In genomic region chr19:16134510-16134909, GRCh38 we compare ENCODE assay signal across 22 cellular contexts. TPM values are rescaled to one million over a fixed set of nuclear protein-coding genes. Genes with fewer than 3 reads are reported as not detected.
A peak's percentile ranks its signal among the peaks of the same experiment; 100 is the strongest.
DNase-seq lines count a peak whose midpoint lies in the region; ATAC-seq and TF ChIP-seq lines count a peak whose summit lies in the region.
"Had no signal": no experiment of that assay in that cellular context is flagged by ENCODE, and none has a peak within 500 bp of the region (broad histone marks: within the 10 kb centered on the region; RNA-seq: fewer than 3 reads in every experiment).

No MANE protein-coding gene starts in this region.

- no peak overlapping the region for H2BK20ac ChIP-seq in IMR-90 (ENCODE audit: low read depth, low read length)

- TF ChIP-seq CTCF in IMR-90 (conservative IDR thresholded peaks at IDR 0.05; ENCODE audit: low read depth, low read length) (no peak), mucosa of descending colon (IDR thresholded peaks at IDR 0.05) (no peak)

- H3K23ac ChIP-seq in IMR-90 (ENCODE audit: low read depth, low read length): no peak overlapping the region

- H3K4ac ChIP-seq in IMR-90 (ENCODE audit: low read depth, low read length): no peak overlapping the region

- H2BK5ac ChIP-seq in IMR-90 (ENCODE audit: low read depth, low read length, poor library complexity, severe bottlenecking): no peak overlapping the region

- ATAC-seq in IMR-90 (ENCODE audit: low read depth): no peak
- peak; percentile 23 for ATAC-seq in mucosa of descending colon
- ATAC-seq in HG03469 (IDR thresholded peaks at IDR 0.05; ENCODE audit: unreplicated experiment): no peak

- H3K27ac ChIP-seq in CD8-positive, alpha-beta memory T cell (ENCODE audit: low read depth, low read length): no peak overlapping the region
- H3K27ac ChIP-seq in IMR-90 (ENCODE audit: insufficient read depth, low read length): no peak overlapping the region
- H3K27ac ChIP-seq: esophagus muscularis mucosa, parathyroid adenoma, PC-9 had no signal

- no peak overlapping the region for H2BK15ac ChIP-seq in IMR-90 (ENCODE audit: low read depth, low read length)

- no peaks in the 10 kb centered on the region for H3K27me3 ChIP-seq in CD8-positive, alpha-beta memory T cell (ENCODE audit: insufficient read depth, low read length, poor library complexity, severe bottlenecking)
- H3K27me3 ChIP-seq in IMR-90 (ENCODE audit: control insufficient read depth, insufficient read depth, low read length): no peaks in the 10 kb centered on the region
- H3K27me3 ChIP-seq: esophagus muscularis mucosa had no signal

- POLR2A ChIA-PET in CD8-positive, alpha-beta memory T cell (lab: Charles Lee): interaction anchor here (0.7 kb wide), 1 partner anchor 680 kb away, joined by 4 read pairs; no protein-coding TSS in a partner anchor
- POLR2A ChIA-PET in IMR-90 (lab: Charles Lee; ENCODE audit: unreplicated experiment): no interaction called here

- no peak overlapping the region for H4K91ac ChIP-seq in IMR-90 (ENCODE audit: insufficient read depth, low read depth, low read length)

- peaks cover 5% of the 10 kb centered on the region; the same call in 1 of the 2 replicates for H4K20me1 ChIP-seq in IMR-90 (ENCODE audit: insufficient read depth, low read length)

- H3K27ac Mint-ChIP-seq in CD8-positive, alpha-beta memory T cell: peak overlapping the region in 6 of 8 donors; percentile 34 to 77 (median 62)
- no peak overlapping the region for H3K27ac Mint-ChIP-seq in activated naive CD4-positive, alpha-beta T cell treated with anti-CD3 and anti-CD28 coated beads for 36 hours

- no peak overlapping the region for H4K8ac ChIP-seq in IMR-90 (ENCODE audit: low read depth in 2 of 2, low read length in 2 of 2)

- H3K18ac ChIP-seq in IMR-90 (ENCODE audit: low read depth, low read length): no peak overlapping the region

- TF ChIP-seq POLR2A in GM18951 (IDR thresholded peaks at IDR 0.05; ENCODE audit: extremely low read depth, insufficient read depth, insufficient read length) (peak; percentile 8), IMR-90 (IDR thresholded peaks at IDR 0.05; ENCODE audit: low read depth, low read length) (no peak)

- H2BK120ac ChIP-seq in IMR-90 (ENCODE audit: low read depth, low read length): no peak overlapping the region

- DNase-seq in CD8-positive, alpha-beta memory T cell: no peak
- no peak for DNase-seq in IMR-90
- DNase-seq in mucosa of descending colon: peak in 1 of 3 donors; percentile 54
- no peak for DNase-seq in activated naive CD4-positive, alpha-beta T cell treated with anti-CD3 and anti-CD28 coated beads for 36 hours
- DNase-seq in NCI-H82 (lab: John Stamatoyannopoulos, UW): no peak
- no peak for DNase-seq in cerebellar nuclear complex (lab: John Stamatoyannopoulos, UW)
- DNase-seq: activated gamma-delta T cell; dermis blood vessel endothelial cell; glutamatergic neuron; midbrain; NCI-H146; NCI-H446 treated with DMSO at 0.1 percent for 48 hours; PC-9; stimulated activated naive CD4-positive, alpha-beta T cell treated with Interleukin-2 at 50 U/mL for 16 hours had no signal

- H3K4me3 ChIP-seq in CD8-positive, alpha-beta memory T cell (ENCODE audit: low read length): no peak overlapping the region
- no peak overlapping the region for H3K4me3 ChIP-seq in IMR-90 (ENCODE audit: insufficient read depth, low read depth, low read length)
- no peak overlapping the region for H3K4me3 ChIP-seq in mucosa of descending colon
- H3K4me3 ChIP-seq: esophagus muscularis mucosa, PC-9 had no signal

- in situ Hi-C loops in GM18951 (cut with MboI; ENCODE audit: low sequenced_read_pairs, unreplicated experiment): no loop called here
- in situ Hi-C loops in IMR-90 (cut with MboI; ENCODE audit: low sequenced_read_pairs): no loop called here

- no peaks in the 10 kb centered on the region for H3K9me1 ChIP-seq in IMR-90 (ENCODE audit: insufficient read depth, low read length)

- dilution Hi-C loops in IMR-90 (cut with HindIII; ENCODE audit: low sequenced_read_pairs, unreplicated experiment): no loop called here

- BruUV-seq in IMR-90 (replicated peaks; lab: Mats Ljungman, UMichigan): no TSS peak

- H2AK9ac ChIP-seq in IMR-90 (replicated peaks; ENCODE audit: low read depth, low read length, poor library complexity): peak overlapping the region; percentile 79

- no peaks in the 10 kb centered on the region for H3K9me3 Mint-ChIP-seq in CD8-positive, alpha-beta memory T cell
- peaks cover 3% of the 10 kb centered on the region for H3K9me3 Mint-ChIP-seq in activated naive CD4-positive, alpha-beta T cell treated with anti-CD3 and anti-CD28 coated beads for 36 hours

- no peak overlapping the region for H4K5ac ChIP-seq in IMR-90 (ENCODE audit: low read depth, low read length)

- H3K14ac ChIP-seq in IMR-90 (replicated peaks; ENCODE audit: low read depth, low read length): no peak overlapping the region

- no peak overlapping the region for H3K4me2 ChIP-seq in IMR-90 (ENCODE audit: low read depth, low read length)
- H3K4me2 ChIP-seq: PC-9 had no signal

- H3K36me3 ChIP-seq in CD8-positive, alpha-beta memory T cell (ENCODE audit: insufficient read depth, low read length): peaks cover 27% of the 10 kb centered on the region
- H3K36me3 ChIP-seq in IMR-90 (ENCODE audit: control insufficient read depth, insufficient read depth, low read length) (peaks cover 40% of the 10 kb centered on the region), mucosa of descending colon (ENCODE audit: low read depth) (no peaks in the 10 kb centered on the region)

- no peaks in the 10 kb centered on the region for H3K27me3 Mint-ChIP-seq in CD8-positive, alpha-beta memory T cell
- no peaks in the 10 kb centered on the region for H3K27me3 Mint-ChIP-seq in activated naive CD4-positive, alpha-beta T cell treated with anti-CD3 and anti-CD28 coated beads for 36 hours (ENCODE audit: low read depth)

- H3K56ac ChIP-seq in IMR-90 (ENCODE audit: extremely low read depth, insufficient read depth, low read length): no peak overlapping the region

- whole genome bisulfite sequencing in IMR-90 (ENCODE audit: extremely low coverage in 2 of 2, insufficient read length in 1 of 2), 2 experiments: 82% methylated on average over 6 of the region's 7 CpGs; no CpG with 5 or more reads in 1 of the 2 experiments

- no peak overlapping the region for H2AFZ ChIP-seq in IMR-90 (replicated peaks; ENCODE audit: low read length, poor library complexity)
- H2AFZ ChIP-seq: parathyroid adenoma, PC-9 had no signal

- H3K9me3 ChIP-seq in CD8-positive, alpha-beta memory T cell (ENCODE audit: low read length): no peaks in the 10 kb centered on the region
- H3K9me3 ChIP-seq in IMR-90 (ENCODE audit: control insufficient read depth, insufficient read depth, low read length): no peaks in the 10 kb centered on the region
- no peaks in the 10 kb centered on the region for H3K9me3 ChIP-seq in mucosa of descending colon
- H3K9me3 ChIP-seq: esophagus muscularis mucosa had no signal

- H3K4me1 ChIP-seq in CD8-positive, alpha-beta memory T cell (ENCODE audit: insufficient read depth, low read length): peaks cover 5% of the 10 kb centered on the region
- H3K4me1 ChIP-seq in IMR-90 (ENCODE audit: control insufficient read depth, insufficient read depth, low read length) (no peaks in the 10 kb centered on the region), mucosa of descending colon (ENCODE audit: low read depth) (no peaks in the 10 kb centered on the region)
- H3K4me1 ChIP-seq: esophagus muscularis mucosa, parathyroid adenoma had no signal

- H3K79me1 ChIP-seq in IMR-90 (ENCODE audit: low read depth in 1 of 2, low read length in 2 of 2): peaks cover 8 to 9% of the 10 kb centered on the region in 2 experiments; a peak in 3 of 4 replicates

- no peak overlapping the region for H3K9ac ChIP-seq in IMR-90 (ENCODE audit: low read depth, low read length)
- H3K9ac ChIP-seq: parathyroid adenoma had no signal

- intact Hi-C loops in IMR-90 (cut with micrococcal nuclease) (no loop called here), mucosa of descending colon (cut with DNase I, micrococcal nuclease) (no loop called here)
- intact Hi-C loops in activated naive CD4-positive, alpha-beta T cell treated with anti-CD3 and anti-CD28 coated beads for 36 hours (cut with micrococcal nuclease): no loop called here

- CTCF ChIA-PET in CD8-positive, alpha-beta memory T cell (lab: Charles Lee): no interaction called here
- CTCF ChIA-PET in IMR-90 (lab: Yijun Ruan, JAX): no interaction called here
- CTCF ChIA-PET in activated naive CD4-positive, alpha-beta T cell treated with anti-CD3 and anti-CD28 coated beads for 36 hours (lab: Charles Lee): no interaction called here

- no peak overlapping the region for H3K4me3 Mint-ChIP-seq in CD8-positive, alpha-beta memory T cell
- no peak overlapping the region for H3K4me3 Mint-ChIP-seq in activated naive CD4-positive, alpha-beta T cell treated with anti-CD3 and anti-CD28 coated beads for 36 hours

- TF ChIP-seq RAD21 in IMR-90 (IDR thresholded peaks at IDR 0.05; ENCODE audit: low read length): no peak

- peaks cover 16 to 24% (median 21%) of the 10 kb centered on the region in 3 donors for H3K4me1 Mint-ChIP-seq in CD8-positive, alpha-beta memory T cell
- no peaks in the 10 kb centered on the region for H3K4me1 Mint-ChIP-seq in activated naive CD4-positive, alpha-beta T cell treated with anti-CD3 and anti-CD28 coated beads for 36 hours (ENCODE audit: low read depth)

- H3K36me3 Mint-ChIP-seq in CD8-positive, alpha-beta memory T cell: peaks cover 30 to 49% (median 32%) of the 10 kb centered on the region in 3 donors
- peaks cover 40% of the 10 kb centered on the region for H3K36me3 Mint-ChIP-seq in activated naive CD4-positive, alpha-beta T cell treated with anti-CD3 and anti-CD28 coated beads for 36 hours (ENCODE audit: low read depth)

- no peak overlapping the region for H2AK5ac ChIP-seq in IMR-90 (ENCODE audit: low read depth, low read length)

RNA-seq across cellular contexts. Expression of gene HSH2D, which starts 9.0 kb away (rescaled TPM):
- total RNA-seq in CD8-positive, alpha-beta memory T cell: 1 to 10 TPM; 8.6 to 9.3 TPM
- polyA plus RNA-seq in CD8-positive, alpha-beta memory T cell: 12.8 TPM
- not detected in 2 replicates for total RNA-seq in IMR-90 (2012; rRNA removed)
- not detected in 2 replicates for polyA plus RNA-seq in IMR-90 (2012; rRNA removed)
- polyA plus RNA-seq in IMR-90 (2012; cell fraction: cytosol; rRNA removed): not detected in 2 replicates
- polyA plus RNA-seq in IMR-90 (2012; cell fraction: nucleus; rRNA removed; ENCODE audit: low replicate concordance): not detected in 2 replicates
- total RNA-seq in mucosa of descending colon: 10 to 100 TPM in 2 of 3 donors, 1 to 10 TPM in 1; 8.6 to 23.0 (median 21.5) TPM
- 10 to 100 TPM; 18.3 to 20.7 TPM for total RNA-seq in activated naive CD4-positive, alpha-beta T cell treated with anti-CD3 and anti-CD28 coated beads for 36 hours
- total RNA-seq: dermis blood vessel endothelial cell had no signal

RNA-seq across cellular contexts. Expression of gene RAB8A, which starts 22.8 kb away (rescaled TPM):
- total RNA-seq in CD8-positive, alpha-beta memory T cell: 100 to 1,000 TPM; 268 to 298 TPM
- 86.3 TPM for polyA plus RNA-seq in CD8-positive, alpha-beta memory T cell
- total RNA-seq in IMR-90 (2012; rRNA removed): 135 and 158 TPM in 2 replicates
- 61.8 and 64.5 TPM in 2 replicates for polyA plus RNA-seq in IMR-90 (2012; rRNA removed)
- 33.9 and 47.1 TPM in 2 replicates for polyA plus RNA-seq in IMR-90 (2012; cell fraction: cytosol; rRNA removed)
- 24.8 and 40.7 TPM in 2 replicates for polyA plus RNA-seq in IMR-90 (2012; cell fraction: nucleus; rRNA removed; ENCODE audit: low replicate concordance)
- total RNA-seq in mucosa of descending colon: 100 to 1,000 TPM in 2 of 3 donors, 10 to 100 TPM in 1; 85.5 to 129 (median 119) TPM
- total RNA-seq in activated naive CD4-positive, alpha-beta T cell treated with anti-CD3 and anti-CD28 coated beads for 36 hours: 10 to 100 TPM; 90.5 to 95.2 TPM

RNA-seq across cellular contexts. Expression of gene CIB3, which starts 38.8 kb away (rescaled TPM):
- not detected for total RNA-seq in CD8-positive, alpha-beta memory T cell
- polyA plus RNA-seq in CD8-positive, alpha-beta memory T cell: not detected
- total RNA-seq in IMR-90 (2012; rRNA removed) (not detected in 2 replicates), mucosa of descending colon (not detected)
- polyA plus RNA-seq in IMR-90 (2012; rRNA removed): not detected in 2 replicates
- not detected in 2 replicates for polyA plus RNA-seq in IMR-90 (2012; cell fraction: cytosol; rRNA removed)
- polyA plus RNA-seq in IMR-90 (2012; cell fraction: nucleus; rRNA removed; ENCODE audit: low replicate concordance): not detected in 2 replicates
- total RNA-seq in activated naive CD4-positive, alpha-beta T cell treated with anti-CD3 and anti-CD28 coated beads for 36 hours: not detected
- total RNA-seq: dermis blood vessel endothelial cell, esophagus muscularis mucosa, H1, PC-9, skeletal muscle tissue, ureter had no signal
- polyA plus RNA-seq: H1, keratinocyte had no signal

RNA-seq across cellular contexts. Expression of gene FAM32A, which starts 50.7 kb away (rescaled TPM):
- total RNA-seq in CD8-positive, alpha-beta memory T cell: 10 to 100 TPM; 62.4 to 68.3 TPM
- polyA plus RNA-seq in CD8-positive, alpha-beta memory T cell: 127 TPM
- total RNA-seq in IMR-90 (2012; rRNA removed) (99.2 and 99.5 TPM in 2 replicates), mucosa of descending colon (10 to 100 TPM; 77.1 to 88.3 (median 77.8) TPM)
- polyA plus RNA-seq in IMR-90 (2012; rRNA removed): 127 and 130 TPM in 2 replicates
- 90.2 and 102 TPM in 2 replicates for polyA plus RNA-seq in IMR-90 (2012; cell fraction: cytosol; rRNA removed)
- polyA plus RNA-seq in IMR-90 (2012; cell fraction: nucleus; rRNA removed; ENCODE audit: low replicate concordance): 46.1 and 82.1 TPM in 2 replicates
- 10 to 100 TPM; 38.2 to 41.9 TPM for total RNA-seq in activated naive CD4-positive, alpha-beta T cell treated with anti-CD3 and anti-CD28 coated beads for 36 hours

RNA-seq across cellular contexts. Expression of gene TPM4, which starts 58.2 kb away (rescaled TPM):
- total RNA-seq in CD8-positive, alpha-beta memory T cell: 100 to 1,000 TPM; 259 to 270 TPM
- 127 TPM for polyA plus RNA-seq in CD8-positive, alpha-beta memory T cell
- total RNA-seq in IMR-90 (2012; rRNA removed): 1,075 and 1,562 TPM in 2 replicates
- 1,160 and 1,218 TPM in 2 replicates for polyA plus RNA-seq in IMR-90 (2012; rRNA removed)
- polyA plus RNA-seq in IMR-90 (2012; cell fraction: cytosol; rRNA removed): 1,916 and 2,081 TPM in 2 replicates
- 535 and 1,052 TPM in 2 replicates for polyA plus RNA-seq in IMR-90 (2012; cell fraction: nucleus; rRNA removed; ENCODE audit: low replicate concordance)
- 100 to 1,000 TPM; 205 to 373 (median 333) TPM for total RNA-seq in mucosa of descending colon
- total RNA-seq in activated naive CD4-positive, alpha-beta T cell treated with anti-CD3 and anti-CD28 coated beads for 36 hours: 100 to 1,000 TPM; 240 to 254 TPM
